Comparison of ENCODE assay signal across 9 cellular contexts in genomic region chr12:55745361-55746146, GRCh38. TPM values are rescaled to one million over a fixed set of nuclear protein-coding genes. Genes with fewer than 3 reads are reported as not detected.
DNase-seq lines count a peak whose midpoint lies in the region; ATAC-seq lines count a peak whose summit lies in the region.
"Had no signal": no experiment of that assay in that cellular context is flagged by ENCODE, and none has a peak within 500 bp of the region (broad histone marks: within the 10 kb centered on the region; RNA-seq: fewer than 3 reads in every experiment).

No MANE protein-coding gene starts in this region.

- peaks cover 28% of the 10 kb centered on the region for H3K4me1 Mint-ChIP-seq in activated CD8-positive, alpha-beta memory T cell treated with anti-CD3 and anti-CD28 coated beads, Interleukin-2, amount 10 ng/mL, durations not matched to agents 7 days and 5 days

- H3K36me3 Mint-ChIP-seq in activated CD8-positive, alpha-beta memory T cell treated with anti-CD3 and anti-CD28 coated beads, Interleukin-2, amount 10 ng/mL, durations not matched to agents 7 days and 5 days = peaks cover 12% of the 10 kb centered on the region

- H3K9me3 ChIP-seq in iPS DF 6.9 (ENCODE audit: control insufficient read depth, insufficient read depth, low read length) = no peaks in the 10 kb centered on the region

- H3K27ac ChIP-seq in iPS DF 6.9 (ENCODE audit: low read length) = no peak overlapping the region
- peak overlapping the region; percentile 44 for H3K27ac ChIP-seq in temporal lobe (ENCODE audit: low read depth, low read length)

- H3K4me3 ChIP-seq in iPS DF 6.9 (ENCODE audit: low read length) = peak overlapping the region; percentile 34; the same call in 1 of the 2 replicates
- H3K4me3 ChIP-seq: skin epidermis had no signal

- no peaks in the 10 kb centered on the region for H3K9me3 Mint-ChIP-seq in activated CD8-positive, alpha-beta memory T cell treated with anti-CD3 and anti-CD28 coated beads, Interleukin-2, amount 10 ng/mL, durations not matched to agents 7 days and 5 days (ENCODE audit: low read depth)

- CTCF ChIA-PET in activated CD8-positive, alpha-beta memory T cell treated with anti-CD3 and anti-CD28 coated beads, Interleukin-2, amount 10 ng/mL, durations not matched to agents 7 days and 5 days (lab: Charles Lee) = interaction anchor here (0.6 to 1.8 kb wide), 5 partner anchors 21 to 181 kb away, joined by 3 to 5 read pairs (median 3); partner anchors contain the start of gene DNAJC14

- H3K4me3 Mint-ChIP-seq in activated CD8-positive, alpha-beta memory T cell treated with anti-CD3 and anti-CD28 coated beads, Interleukin-2, amount 10 ng/mL, durations not matched to agents 7 days and 5 days = no peak overlapping the region

- no peaks in the 10 kb centered on the region for H3K27me3 ChIP-seq in iPS DF 6.9 (ENCODE audit: control insufficient read depth, insufficient read depth, low read length)

- no peak overlapping the region for H3K27ac Mint-ChIP-seq in activated CD8-positive, alpha-beta memory T cell treated with anti-CD3 and anti-CD28 coated beads, Interleukin-2, amount 10 ng/mL, durations not matched to agents 7 days and 5 days

- no CpG with 5 or more reads among the region's 12 CpGs for WGBS in iPS DF 6.9 (ENCODE audit: insufficient coverage, insufficient read length)

- DNase-seq in activated CD8-positive, alpha-beta memory T cell treated with anti-CD3 and anti-CD28 coated beads, Interleukin-2, amount 50 U/mL, for 48 hours = peak; percentile 53
- no peak for DNase-seq in activated CD8-positive, alpha-beta memory T cell treated with anti-CD3 and anti-CD28 coated beads, Interleukin-2, amount 10 ng/mL, durations not matched to agents 7 days and 5 days
- peak; percentile 30 for DNase-seq in UCSD-AML1 (lab: John Stamatoyannopoulos, UW; ENCODE audit: unreplicated experiment)
- DNase-seq in iPS DF 6.9 (ENCODE audit: low read depth, low spot score) = no peak
- no peak for DNase-seq in DMS53 (lab: John Stamatoyannopoulos, UW)
- no peak for DNase-seq in stimulated activated naive CD4-positive, alpha-beta T cell (lab: John Stamatoyannopoulos, UW)

- H3K27me3 Mint-ChIP-seq in activated CD8-positive, alpha-beta memory T cell treated with anti-CD3 and anti-CD28 coated beads, Interleukin-2, amount 10 ng/mL, durations not matched to agents 7 days and 5 days = peaks cover 8% of the 10 kb centered on the region

- H3K36me3 ChIP-seq in iPS DF 6.9 (ENCODE audit: control insufficient read depth, insufficient read depth, low read length) = peaks cover 16% of the 10 kb centered on the region; the same call in 1 of the 2 replicates

- ATAC-seq in activated CD8-positive, alpha-beta memory T cell treated with anti-CD3 and anti-CD28 coated beads, Interleukin-2, amount 10 ng/mL, durations not matched to agents 7 days and 5 days = no peak
- no peak for ATAC-seq in GM21528 (IDR thresholded peaks at IDR 0.05; ENCODE audit: low FRiP score, unreplicated experiment)

- H3K4me1 ChIP-seq in iPS DF 6.9 (ENCODE audit: control insufficient read depth, insufficient read depth, low read length) = peaks cover 10% of the 10 kb centered on the region

RNA-seq across cellular contexts. Expression of gene GDF11, which starts 2.6 kb away (rescaled TPM):
- total RNA-seq in activated CD8-positive, alpha-beta memory T cell treated with anti-CD3 and anti-CD28 coated beads, Interleukin-2, amount 10 ng/mL, durations not matched to agents 7 days and 5 days = 10 to 100 TPM; 10.9 to 14.1 TPM
- 8.6 TPM for total RNA-seq in temporal lobe

RNA-seq across cellular contexts. Expression of gene CD63, which starts 16.7 kb away (rescaled TPM):
- 100 to 1,000 TPM; 222 to 288 TPM for total RNA-seq in activated CD8-positive, alpha-beta memory T cell treated with anti-CD3 and anti-CD28 coated beads, Interleukin-2, amount 10 ng/mL, durations not matched to agents 7 days and 5 days
- total RNA-seq in temporal lobe = 115 TPM

RNA-seq across cellular contexts. Expression of gene RDH5, which starts 25.4 kb away (rescaled TPM):
- 10 to 100 TPM; 11.1 to 14.4 TPM for total RNA-seq in activated CD8-positive, alpha-beta memory T cell treated with anti-CD3 and anti-CD28 coated beads, Interleukin-2, amount 10 ng/mL, durations not matched to agents 7 days and 5 days
- 3.0 TPM for total RNA-seq in temporal lobe

RNA-seq across cellular contexts. Expression of gene BLOC1S1, which starts 29.7 kb away (rescaled TPM):
- 100 to 1,000 TPM; 151 to 152 TPM for total RNA-seq in activated CD8-positive, alpha-beta memory T cell treated with anti-CD3 and anti-CD28 coated beads, Interleukin-2, amount 10 ng/mL, durations not matched to agents 7 days and 5 days
- total RNA-seq in temporal lobe = 27.5 TPM

RNA-seq across cellular contexts. Expression of gene ITGA7, which starts 37.9 kb away (rescaled TPM):
- total RNA-seq in activated CD8-positive, alpha-beta memory T cell treated with anti-CD3 and anti-CD28 coated beads, Interleukin-2, amount 10 ng/mL, durations not matched to agents 7 days and 5 days = 1 to 10 TPM; 3.7 to 4.4 TPM
- 9.1 TPM for total RNA-seq in temporal lobe

Comparison
In these comparisons a context has a peak if more than half of its experiments do, and no peak if none do; other contexts are left out.
1. DNase-seq: peak in activated CD8-positive, alpha-beta memory T cell treated with anti-CD3 and anti-CD28 coated beads, Interleukin-2, amount 50 U/mL, for 48 hours (single experiment) and UCSD-AML1 (single experiment); none in activated CD8-positive, alpha-beta memory T cell treated with anti-CD3 and anti-CD28 coated beads, Interleukin-2, amount 10 ng/mL, durations not matched to agents 7 days and 5 days (single experiment), iPS DF 6.9 (single experiment), DMS53 (single experiment) and stimulated activated naive CD4-positive, alpha-beta T cell (0 of 6).